ENCODE assay signal across 25 cellular contexts in genomic region chr14:36054353-36055051, GRCh38.
"Had no signal": no experiment of that assay in that cellular context is flagged by ENCODE, and none has a peak within 500 bp of the region (broad histone marks: within the 10 kb centered on the region; RNA-seq: fewer than 3 reads in every experiment).

No MANE protein-coding gene starts in this region.

- H3K4me1 ChIP-seq: left lung, prostate gland, testis, uterus had no signal

- H3K4me3 ChIP-seq: heart left ventricle, left lung, ovary, prostate gland, testis, uterus had no signal

- DNase-seq: activated CD4-positive, alpha-beta memory T cell treated with anti-CD3 and anti-CD28 coated beads for 36 hours; activated CD4-positive, alpha-beta T cell treated with anti-CD3 and anti-CD28 coated beads for 48 hours; activated CD8-positive, alpha-beta memory T cell treated with anti-CD3 and anti-CD28 coated beads, Interleukin-2, amount 50 U/mL, for 48 hours; activated gamma-delta T cell; activated naive CD4-positive, alpha-beta T cell treated with anti-CD3 and anti-CD28 coated beads, Interleukin-2, amount 10 ng/mL, durations not matched to agents 7 days and 5 days; activated T-cell treated with anti-CD3 and anti-CD28 coated beads, Interleukin-2, amount 50 U/mL, for 24 hours; amygdala; endodermal cell; foreskin keratinocyte; hypothalamus; left lung; naive B cell; ovary; retina; stimulated activated CD4-positive, alpha-beta T cell treated with anti-CD3 and anti-CD28 coated beads, Interleukin-2, amount 100 ng/mL, for 48 hours; stimulated activated naive CD8-positive, alpha-beta T cell treated with anti-CD3 and anti-CD28 coated beads, Interleukin-15, Interleukin-2, amounts not matched to agents 100 U/mL and 50 U/mL, for 24 hours; T1000; testis; trophoblast cell; WERI-Rb-1 had no signal

- H3K9me3 ChIP-seq: heart left ventricle, left lung, prostate gland, testis, uterus had no signal

- H3K27me3 ChIP-seq: foreskin keratinocyte, heart left ventricle, left lung, ovary, testis, uterus had no signal

- H3K27ac ChIP-seq: foreskin keratinocyte, heart left ventricle, left lung, ovary, prostate gland, testis, uterus, WERI-Rb-1 had no signal

- H3K36me3 ChIP-seq: heart left ventricle, left lung, ovary, prostate gland, uterus, WERI-Rb-1 had no signal

- ATAC-seq: activated CD4-positive, CD25-positive, alpha-beta regulatory T cell treated with anti-CD3 and anti-CD28 coated beads, Interleukin-2, amount 50 U/mL, for 24 hours; esophagus mucosa; foreskin keratinocyte; left lung; stimulated activated naive CD8-positive, alpha-beta T cell treated with anti-CD3 and anti-CD28 coated beads, Interleukin-15, Interleukin-2, amounts not matched to agents 100 U/mL and 50 U/mL, for 24 hours had no signal
